Comparison of ENCODE assay signal across 8 cellular contexts in genomic region chr15:64842986-64843561, GRCh38. TPM values are rescaled to one million over a fixed set of nuclear protein-coding genes. Genes with fewer than 3 reads are reported as not detected.
DNase-seq lines count a peak whose midpoint lies in the region; ATAC-seq and TF ChIP-seq lines count a peak whose summit lies in the region.

No MANE protein-coding gene starts in this region.

- H3K36me3 ChIP-seq in A673 (ENCODE audit: insufficient read depth, low read length, poor library complexity, severe bottlenecking) (no peaks in the 10 kb centered on the region), HCT116 (ENCODE audit: control insufficient read depth in 1 of 2, insufficient read depth in 2 of 2, low read length in 2 of 2) (no peaks in the 10 kb centered on the region), WERI-Rb-1 (no peaks in the 10 kb centered on the region), prostate gland (no peaks in the 10 kb centered on the region)

- BruUV-seq in A673 (replicated peaks; lab: Mats Ljungman, UMichigan): no TSS peak
- BruUV-seq in HCT116 (replicated peaks; lab: Mats Ljungman, UMichigan): no TSS peak

- no peak for TF ChIP-seq POLR2A in HCT116 (IDR thresholded peaks at IDR 0.05; ENCODE audit: borderline replicate concordance, extremely low read depth, insufficient read depth, insufficient read length)
- TF ChIP-seq POLR2A in prostate gland (IDR thresholded peaks at IDR 0.05): no peak

- H3K9me2 ChIP-seq in HCT116 (ENCODE audit: insufficient read depth): no peaks in the 10 kb centered on the region

- ATAC-seq in HCT116 (no peak), HG03045 (IDR thresholded peaks at IDR 0.05; ENCODE audit: unreplicated experiment) (no peak)

- H2AFZ ChIP-seq in HCT116 (ENCODE audit: low read depth, low read length, poor library complexity, severe bottlenecking): no peak overlapping the region

- peak overlapping the region; percentile 66 for H3K27ac Mint-ChIP-seq in glutamatergic neuron (ENCODE audit: unreplicated experiment)

- DNase-seq in A673 (ENCODE audit: low spot score) (no peak), HCT116 (ENCODE audit: low read depth, low spot score) (no peak), WERI-Rb-1 (peak; percentile 87), glutamatergic neuron (peak; percentile 44), prostate gland (ENCODE audit: low spot score) (no peak), NCI-H446 treated with DMSO at 0.1 percent for 48 hours (lab: John Stamatoyannopoulos, UW) (no peak), COR-L47 (lab: John Stamatoyannopoulos, UW) (no peak)

- peaks cover 21% of the 10 kb centered on the region for H3K4me1 Mint-ChIP-seq in glutamatergic neuron (ENCODE audit: low read depth, unreplicated experiment)

- RAD21 ChIA-PET in HCT116 (lab: Charles Lee; ENCODE audit: low non-redundant PET in 1 of 2, low total read pairs in 2 of 2, uncharacterized antibody in 2 of 2, unreplicated experiment in 2 of 2): no interaction called here

- H3K9me3 Mint-ChIP-seq in glutamatergic neuron (ENCODE audit: unreplicated experiment): peaks cover 12% of the 10 kb centered on the region

- H3K9me3 ChIP-seq in A673 (ENCODE audit: low read depth, low read length, poor library complexity, severe bottlenecking) (no peaks in the 10 kb centered on the region), HCT116 (ENCODE audit: control insufficient read depth in 1 of 2, insufficient read depth in 1 of 2, low read depth in 1 of 2, low read length in 2 of 2) (no peaks in the 10 kb centered on the region), WERI-Rb-1 (ENCODE audit: severe bottlenecking) (no peaks in the 10 kb centered on the region), prostate gland (no peaks in the 10 kb centered on the region)

- peaks cover 13% of the 10 kb centered on the region; the same call in 1 of the 2 replicates for H3K79me2 ChIP-seq in HCT116 (ENCODE audit: insufficient read depth, low read length)

- H3K27me3 Mint-ChIP-seq in glutamatergic neuron (ENCODE audit: unreplicated experiment): peaks cover 17% of the 10 kb centered on the region

- 0 out of 2 replicates have a peak overlapping the region, but pooled peaks have one; percentile 83 for H3K9ac ChIP-seq in HCT116 (ENCODE audit: low read length)

- H3K4me3 ChIP-seq in A673 (ENCODE audit: low read depth, low read length, poor library complexity, severe bottlenecking) (peak overlapping the region; percentile 90), HCT116 (replicated peaks in 1 of 2; ENCODE audit: low read depth in 1 of 2, low read length in 2 of 2) (peak overlapping the region; percentile 84 to 87; a peak in 3 of 4 replicates), WERI-Rb-1 (ENCODE audit: low read depth, low read length) (peak overlapping the region; percentile 62), prostate gland (peak overlapping the region; percentile 91 to 96)

- peak overlapping the region; percentile 88 for H3K4me2 ChIP-seq in HCT116 (ENCODE audit: low read length)

- peaks cover 8% of the 10 kb centered on the region for H3K4me1 ChIP-seq in A673 (ENCODE audit: insufficient read depth, low read length, poor library complexity, severe bottlenecking)
- H3K4me1 ChIP-seq in HCT116 (ENCODE audit: control insufficient read depth in 1 of 2, insufficient read depth in 2 of 2, low read length in 2 of 2): peaks cover 8 to 21% of the 10 kb centered on the region in 2 experiments
- H3K4me1 ChIP-seq in prostate gland (replicated peaks): peaks cover 12% of the 10 kb centered on the region

- 46% methylated on average over 7 of the region's 7 CpGs for WGBS in prostate gland

- H3K36me3 Mint-ChIP-seq in glutamatergic neuron (ENCODE audit: unreplicated experiment): no peaks in the 10 kb centered on the region

- H3K4me3 Mint-ChIP-seq in glutamatergic neuron (ENCODE audit: unreplicated experiment): peak overlapping the region; percentile 99

- H4K20me1 ChIP-seq in HCT116 (ENCODE audit: insufficient read depth): no peaks in the 10 kb centered on the region

- no peak for TF ChIP-seq CTCF in A673 (conservative IDR thresholded peaks at IDR 0.05; ENCODE audit: low read depth, low read length)
- TF ChIP-seq CTCF in HCT116 (IDR thresholded peaks at IDR 0.05 in 2 of 3, conservative IDR thresholded peaks at IDR 0.05 in 1 of 3; ENCODE audit: borderline replicate concordance in 1 of 3, insufficient read depth in 1 of 3, low read depth in 2 of 3, low read length in 2 of 3): no peak
- no peak for TF ChIP-seq CTCF in WERI-Rb-1 (IDR thresholded peaks at IDR 0.05; ENCODE audit: low read depth, low read length)
- TF ChIP-seq CTCF in glutamatergic neuron (IDR thresholded peaks at IDR 0.05; ENCODE audit: partially characterized antibody, unreplicated experiment): no peak
- TF ChIP-seq CTCF in prostate gland (IDR thresholded peaks at IDR 0.05): no peak

- H3K27me3 ChIP-seq in A673 (replicated peaks; ENCODE audit: insufficient read depth, low read depth, low read length, poor library complexity): no peaks in the 10 kb centered on the region
- H3K27me3 ChIP-seq in HCT116 (ENCODE audit: insufficient read depth, low read length): no peaks in the 10 kb centered on the region
- H3K27me3 ChIP-seq in WERI-Rb-1 (ENCODE audit: insufficient read depth, low read depth, severe bottlenecking): no peaks in the 10 kb centered on the region
- H3K27me3 ChIP-seq in prostate gland (replicated peaks; ENCODE audit: insufficient read depth): no peaks in the 10 kb centered on the region

- H3K27ac ChIP-seq in A673 (ENCODE audit: low read depth, low read length, poor library complexity, severe bottlenecking): peak overlapping the region; percentile 75
- H3K27ac ChIP-seq in HCT116 (ENCODE audit: low read depth, low read length): no peak overlapping the region
- peak overlapping the region; percentile 86 for H3K27ac ChIP-seq in WERI-Rb-1
- peak overlapping the region; percentile 91 to 93 for H3K27ac ChIP-seq in prostate gland

- CTCF ChIA-PET in A673 (lab: Charles Lee): no interaction called here
- CTCF ChIA-PET in HCT116 (lab: Charles Lee): no interaction called here

- intact Hi-C loops in A673 (cut with micrococcal nuclease; ENCODE audit: unreplicated experiment) (no loop called here), HCT116 (cut with micrococcal nuclease) (no loop called here), prostate gland (cut with DNase I) (loop anchor here (5.0 kb wide), 3 partner anchors 54 to 144 kb away; partner anchors contain the start of genes ANKDD1A and SPG21)

- no peak for TF ChIP-seq RAD21 in HCT116 (IDR thresholded peaks at IDR 0.05; ENCODE audit: low read depth)

- POLR2A ChIA-PET in A673 (lab: Charles Lee; ENCODE audit: low non-redundant PET): interaction anchor here (0.7 kb wide), 1 partner anchor 50 kb away, joined by 3 read pairs; no protein-coding TSS in a partner anchor
- POLR2A ChIA-PET in HCT116 (lab: Charles Lee): no interaction called here

TF ChIP-seq in HCT116, 20 proteins besides CTCF, POLR2A, EP300 and RAD21 (continues in another document):
- TF ChIP-seq REST (IDR thresholded peaks at IDR 0.05; ENCODE audit: low read depth): no peak
- no peak for TF ChIP-seq POLR2AphosphoS5 (IDR thresholded peaks at IDR 0.05; ENCODE audit: low read depth, low read length)
- TF ChIP-seq CBX3 (IDR thresholded peaks at IDR 0.05; ENCODE audit: low read depth): no peak
- TF ChIP-seq SP1 (IDR thresholded peaks at IDR 0.05; ENCODE audit: low read depth): no peak
- no peak for TF ChIP-seq TCF7L2 (IDR thresholded peaks at IDR 0.05; ENCODE audit: borderline replicate concordance, extremely low read depth, insufficient read depth, insufficient read length)

RNA-seq across cellular contexts. Expression of gene PLEKHO2, which starts 1.4 kb away (rescaled TPM):
- total RNA-seq in A673 (2021) (7.7 and 8.9 TPM in 2 replicates), HCT116 (2021; ENCODE audit: unreplicated experiment) (8.0 TPM), glutamatergic neuron (ENCODE audit: unreplicated experiment) (18.0 TPM), prostate gland (10 to 100 TPM in 1 of 2 donors, 1 to 10 TPM in 1; 8.6 to 31.8 TPM)
- polyA plus RNA-seq in HCT116 (2012): 6.3 and 7.2 TPM in 2 replicates

RNA-seq across cellular contexts. Expression of gene PIF1, which starts 17.6 kb away (rescaled TPM):
- 60.4 and 65.7 TPM in 2 replicates for total RNA-seq in A673 (2021)
- total RNA-seq in HCT116 (2021; ENCODE audit: unreplicated experiment): 34.9 TPM
- 29.2 and 30.6 TPM in 2 replicates for polyA plus RNA-seq in HCT116 (2012)
- total RNA-seq in glutamatergic neuron (ENCODE audit: unreplicated experiment): 8.6 TPM
- 1 to 10 TPM in 1 of 2 donors, under 1 TPM in 1; 0.82 to 9.8 TPM for total RNA-seq in prostate gland

Comparison
In these comparisons a context has a peak if more than half of its experiments do, and no peak if none do; other contexts are left out.
1. DNase-seq: peak in WERI-Rb-1 (single experiment) and glutamatergic neuron (single experiment); none in A673 (single experiment), HCT116 (single experiment), prostate gland (single experiment), NCI-H446 treated with DMSO at 0.1 percent for 48 hours (single experiment) and COR-L47 (single experiment).
2. Peak in every context shown above with its lines, with median percentiles within 50 percentile points of each other: H3K4me3 ChIP-seq.